In genomic region chr7:116802784-116803183, GRCh38 we compare ENCODE assay signal across 8 cellular contexts. TPM values are rescaled to one million over a fixed set of nuclear protein-coding genes. Genes with fewer than 3 reads are reported as not detected.
A peak's percentile ranks its signal among the peaks of the same experiment; 100 is the strongest.
DNase-seq lines count a peak whose midpoint lies in the region; ATAC-seq and TF ChIP-seq lines count a peak whose summit lies in the region.

No MANE protein-coding gene starts in this region.

- H3K4me3 Mint-ChIP-seq in activated T-helper 17 cell treated with anti-CD3 and anti-CD28 coated beads, Interleukin-2, amount 50 U/mL, for 72 hours = peak overlapping the region; percentile 12

- peaks cover 27% of the 10 kb centered on the region for H3K27me3 Mint-ChIP-seq in activated T-helper 17 cell treated with anti-CD3 and anti-CD28 coated beads, Interleukin-2, amount 50 U/mL, for 72 hours

- no peaks in the 10 kb centered on the region for H3K36me3 Mint-ChIP-seq in activated T-helper 17 cell treated with anti-CD3 and anti-CD28 coated beads, Interleukin-2, amount 50 U/mL, for 72 hours (ENCODE audit: low read depth)

- no peak for DNase-seq in AG09309 (ENCODE audit: low read depth)
- DNase-seq in GM10266 (ENCODE audit: extremely low spot score) = peak; percentile 16
- DNase-seq in HFF-Myc (ENCODE audit: extremely low read depth, low read depth) = peak; percentile 61
- peak; percentile 46 for DNase-seq in NCI-H2081 treated with DMSO at 0.1 percent for 48 hours (lab: John Stamatoyannopoulos, UW)
- DNase-seq in hippocampal formation (lab: John Stamatoyannopoulos, UW) = peak; percentile 38 to 82
- DNase-seq in stimulated activated CD4-positive, alpha-beta T cell treated with anti-CD3 and anti-CD28 coated beads, Interleukin-15, amount 100 ng/mL, for 24 hours = peak; percentile 41
- no peak for DNase-seq in central memory CD4-positive, alpha-beta T cell

- H3K4me1 Mint-ChIP-seq in activated T-helper 17 cell treated with anti-CD3 and anti-CD28 coated beads, Interleukin-2, amount 50 U/mL, for 72 hours = peaks cover 14% of the 10 kb centered on the region

- no peaks in the 10 kb centered on the region for H3K9me3 Mint-ChIP-seq in activated T-helper 17 cell treated with anti-CD3 and anti-CD28 coated beads, Interleukin-2, amount 50 U/mL, for 72 hours

- ATAC-seq in activated T-helper 17 cell treated with anti-CD3 and anti-CD28 coated beads, Interleukin-2, amount 50 U/mL, for 72 hours (replicated peaks) = peak; percentile 84

- peak overlapping the region; percentile 42 for H3K27ac Mint-ChIP-seq in activated T-helper 17 cell treated with anti-CD3 and anti-CD28 coated beads, Interleukin-2, amount 50 U/mL, for 72 hours

- H3K4me3 ChIP-seq in AG09309 (ENCODE audit: control insufficient read depth, low read depth, low read length) (no peak overlapping the region), HFF-Myc (replicated peaks; ENCODE audit: low read depth, low read length) (no peak overlapping the region)

- TF ChIP-seq CTCF in AG09309 (IDR thresholded peaks at IDR 0.05; ENCODE audit: control insufficient read depth, insufficient read depth, low read depth, low read length, missing control alignments) = peak; percentile 52
- peak; percentile 45 for TF ChIP-seq CTCF in GM10266 (IDR thresholded peaks at IDR 0.05; ENCODE audit: control insufficient read depth, insufficient read depth, low read depth, missing control alignments)
- TF ChIP-seq CTCF in HFF-Myc (IDR thresholded peaks at IDR 0.05; ENCODE audit: low read depth, low read length, missing control alignments) = peak; percentile 59

RNA-seq across cellular contexts. Expression of gene CAPZA2, which starts 59.6 kb away (rescaled TPM):
- total RNA-seq in activated T-helper 17 cell treated with anti-CD3 and anti-CD28 coated beads, Interleukin-2, amount 50 U/mL, for 72 hours = 100 to 1,000 TPM; 108 to 181 TPM

Comparison
In these comparisons a context has a peak if more than half of its experiments do, and no peak if none do; other contexts are left out.
1. DNase-seq: peak in GM10266 (single experiment), HFF-Myc (single experiment), NCI-H2081 treated with DMSO at 0.1 percent for 48 hours (single experiment), hippocampal formation (2 of 2) and stimulated activated CD4-positive, alpha-beta T cell treated with anti-CD3 and anti-CD28 coated beads, Interleukin-15, amount 100 ng/mL, for 24 hours (single experiment); none in AG09309 (single experiment) and central memory CD4-positive, alpha-beta T cell (single experiment).
2. Peak in every context shown above with its lines, with median percentiles within 50 percentile points of each other: CTCF ChIP-seq.